In the genomic region with DNA sequence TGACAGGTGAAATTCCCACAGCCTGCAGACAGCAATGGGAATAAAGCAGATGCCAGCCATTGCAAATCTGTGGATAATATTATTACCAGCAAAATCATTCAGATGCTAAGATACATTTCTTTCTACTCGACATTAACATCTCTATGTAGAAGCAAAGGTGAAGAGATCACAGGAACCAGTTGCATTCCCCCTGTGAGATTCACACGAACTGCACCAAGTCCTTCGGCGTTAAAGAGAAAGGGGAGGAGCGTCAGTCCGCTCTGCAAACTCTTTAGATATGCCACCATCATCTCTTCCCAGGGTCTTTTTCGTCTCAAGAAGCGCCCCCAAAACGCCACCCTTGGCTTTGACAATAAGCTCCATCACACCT, we compare ENCODE assay signal across 10 cellular contexts. TPM values are rescaled to one million over a fixed set of nuclear protein-coding genes. Genes with fewer than 3 reads are reported as not detected.
DNase-seq lines count a peak whose midpoint lies in the region; ATAC-seq and TF ChIP-seq lines count a peak whose summit lies in the region.
"Had no signal": no experiment of that assay in that cellular context is flagged by ENCODE, and none has a peak within 500 bp of the region (broad histone marks: within the 10 kb centered on the region; RNA-seq: fewer than 3 reads in every experiment).

No MANE protein-coding gene starts in this region.

- intact Hi-C loops in naive thymus-derived CD4-positive, alpha-beta T cell (cut with micrococcal nuclease): loop anchor here (2.0 kb wide), 2 partner anchors 123 to 367 kb away; partner anchors contain the start of genes LARP7 (in 1 of the 2) and ZGRF1 (in 1 of the 2)

- H3K14ac ChIP-seq in H9 (ENCODE audit: insufficient read depth, low read length): no peak overlapping the region

- CTCF ChIA-PET in naive thymus-derived CD4-positive, alpha-beta T cell (lab: Charles Lee): no interaction called here

- no peak overlapping the region for H2BK20ac ChIP-seq in H9 (ENCODE audit: low read depth, low read length, poor library complexity, severe bottlenecking)

- H3T11ph ChIP-seq in H9 (ENCODE audit: low read length): no peak overlapping the region

- TF ChIP-seq CTCF in H9 (conservative IDR thresholded peaks at IDR 0.05) (no peak), WERI-Rb-1 (IDR thresholded peaks at IDR 0.05; ENCODE audit: low read depth, low read length) (no peak)

- POLR2A ChIA-PET in naive thymus-derived CD4-positive, alpha-beta T cell (lab: Charles Lee): no interaction called here

- H3K9me3 Mint-ChIP-seq in H9: peaks cover 6 to 18% of the 10 kb centered on the region in 2 experiments; a peak in 3 of 5 replicates
- peaks cover 0 to 33% (median 17%) of the 10 kb centered on the region in 11 donors for H3K9me3 Mint-ChIP-seq in naive thymus-derived CD4-positive, alpha-beta T cell

- no peak overlapping the region for H3K18ac ChIP-seq in H9 (ENCODE audit: insufficient read length, low read depth, low read length)

- no peak overlapping the region for H2BK15ac ChIP-seq in H9 (ENCODE audit: low read depth, low read length)

- no peaks in the 10 kb centered on the region for H3K79me2 ChIP-seq in H9 (ENCODE audit: insufficient read depth, low read length)

- peaks cover 99% of the 10 kb centered on the region for H3K27me3 Mint-ChIP-seq in H9 (ENCODE audit: low read depth)
- peaks cover 90 to 97% (median 91%) of the 10 kb centered on the region in 5 donors for H3K27me3 Mint-ChIP-seq in naive thymus-derived CD4-positive, alpha-beta T cell

- H2BK12ac ChIP-seq in H9 (ENCODE audit: insufficient read length, low read depth, low read length): no peak overlapping the region

- no peak overlapping the region for H4K8ac ChIP-seq in H9 (replicated peaks; ENCODE audit: insufficient read length, low read depth, low read length)

- WGBS in H9 (ENCODE audit: extremely low coverage, insufficient read length, low lambda C conversion rate): no CpG with 5 or more reads among the region's 9 CpGs

- no peaks in the 10 kb centered on the region for H4K20me1 ChIP-seq in H9 (ENCODE audit: control insufficient read depth, insufficient read depth, insufficient read length)

- H3K9me3 ChIP-seq in H9 (ENCODE audit: control insufficient read depth, low read depth, low read length) (no peaks in the 10 kb centered on the region), WERI-Rb-1 (ENCODE audit: severe bottlenecking) (no peaks in the 10 kb centered on the region)
- H3K9me3 ChIP-seq in naive thymus-derived CD4-positive, alpha-beta T cell (ENCODE audit: control insufficient read depth in 2 of 3, low read length in 3 of 3): no peaks in the 10 kb centered on the region

- H3K27ac ChIP-seq in H9 (ENCODE audit: insufficient read length, low read depth, low read length): no peak overlapping the region
- no peak overlapping the region for H3K27ac ChIP-seq in WERI-Rb-1
- H3K27ac ChIP-seq in naive thymus-derived CD4-positive, alpha-beta T cell (ENCODE audit: low read depth, low read length): no peak overlapping the region

- H3K27me3 ChIP-seq in H9 (ENCODE audit: insufficient read depth, low read length) (peaks cover 91% of the 10 kb centered on the region), WERI-Rb-1 (ENCODE audit: insufficient read depth, low read depth, severe bottlenecking) (peaks cover 97% of the 10 kb centered on the region)
- peaks cover 12 to 69% of the 10 kb centered on the region in 2 donors for H3K27me3 ChIP-seq in naive thymus-derived CD4-positive, alpha-beta T cell (ENCODE audit: control insufficient read depth in 2 of 2, insufficient read depth in 2 of 2, low read length in 2 of 2)

- H3K4ac ChIP-seq in H9 (ENCODE audit: low read depth, low read length): no peak overlapping the region

- H3K79me1 ChIP-seq in H9 (ENCODE audit: insufficient read depth, low read depth, low read length, poor library complexity, severe bottlenecking): no peaks in the 10 kb centered on the region

- H3K4me3 ChIP-seq in WERI-Rb-1 (ENCODE audit: low read depth, low read length): peak overlapping the region; percentile 45; the same call in 1 of the 2 replicates
- no peak overlapping the region for H3K4me3 ChIP-seq in naive thymus-derived CD4-positive, alpha-beta T cell (ENCODE audit: low read length)

- H3K9ac ChIP-seq in H9 (ENCODE audit: extremely low read depth, insufficient read length, low read length): no peak overlapping the region

- H2BK120ac ChIP-seq in H9 (ENCODE audit: low read depth, low read length, poor library complexity, severe bottlenecking): no peak overlapping the region

- H2BK5ac ChIP-seq in H9 (ENCODE audit: insufficient read length, low read length): no peak overlapping the region

- peaks cover 37% of the 10 kb centered on the region for H3K23me2 ChIP-seq in H9 (ENCODE audit: insufficient read length, low read depth, low read length, poor library complexity, severe bottlenecking)

- peaks cover 47 to 64% of the 10 kb centered on the region in 2 experiments for H3K4me1 Mint-ChIP-seq in H9
- peaks cover 42 to 70% (median 64%) of the 10 kb centered on the region in 7 donors for H3K4me1 Mint-ChIP-seq in naive thymus-derived CD4-positive, alpha-beta T cell

- H4K5ac ChIP-seq in H9 (ENCODE audit: insufficient read length, low read depth, low read length): no peak overlapping the region

- no peak for ATAC-seq in naive thymus-derived CD4-positive, alpha-beta T cell
- no peak for ATAC-seq in HG03025 (IDR thresholded peaks at IDR 0.05; ENCODE audit: low FRiP score, unreplicated experiment)

- H2AK5ac ChIP-seq in H9 (ENCODE audit: insufficient read length, low read length): no peak overlapping the region

- DNase-seq in DMS53 (lab: John Stamatoyannopoulos, UW): peak; percentile 28
- DNase-seq in DMS53 treated with DMSO at 0.1 percent for 48 hours (lab: John Stamatoyannopoulos, UW; ENCODE audit: unreplicated experiment): no peak
- DNase-seq in H9: peak; percentile 56
- no peak for DNase-seq in WERI-Rb-1
- no peak for DNase-seq in naive thymus-derived CD4-positive, alpha-beta T cell
- no peak for DNase-seq in HuH-7 (ENCODE audit: low spot score)
- DNase-seq in GM03348 (ENCODE audit: low spot score): no peak
- DNase-seq: activated naive CD4-positive, alpha-beta T cell had no signal

- H3K36me3 Mint-ChIP-seq in H9 (ENCODE audit: insufficient read depth in 1 of 3, low read depth in 3 of 3): peaks cover 0 to 4% (median 0%) of the 10 kb centered on the region in 3 experiments; a peak in 2 of 7 replicates
- peaks cover 0 to 6% (median 2%) of the 10 kb centered on the region in 5 donors for H3K36me3 Mint-ChIP-seq in naive thymus-derived CD4-positive, alpha-beta T cell

- no peak overlapping the region for H3K56ac ChIP-seq in H9 (ENCODE audit: insufficient read length, low read depth, low read length)

- H3K4me3 Mint-ChIP-seq in H9: peak overlapping the region; percentile 71 to 90
- H3K4me3 Mint-ChIP-seq in naive thymus-derived CD4-positive, alpha-beta T cell: peak overlapping the region; percentile 64 to 99 (median 87)

- peak overlapping the region; percentile 88 for H3K4me2 ChIP-seq in H9 (ENCODE audit: insufficient read depth, insufficient read length, low read length)

- no peak overlapping the region for H2AFZ ChIP-seq in H9 (ENCODE audit: low read length)

- no peak overlapping the region for H4K91ac ChIP-seq in H9 (ENCODE audit: insufficient read length, low read depth, low read length)

- no peaks in the 10 kb centered on the region for H3K36me3 ChIP-seq in WERI-Rb-1
- no peaks in the 10 kb centered on the region for H3K36me3 ChIP-seq in naive thymus-derived CD4-positive, alpha-beta T cell (ENCODE audit: control insufficient read depth in 2 of 3, insufficient read depth in 3 of 3, low read length in 3 of 3)

- H3K4me1 ChIP-seq in H9 (ENCODE audit: insufficient read depth, low read length): 0 out of 2 replicates have a peak, but pooled peaks cover 5% of the 10 kb centered on the region
- H3K4me1 ChIP-seq in naive thymus-derived CD4-positive, alpha-beta T cell (ENCODE audit: control insufficient read depth in 2 of 2, insufficient read depth in 2 of 2, low read length in 2 of 2): peaks cover 17 to 51% of the 10 kb centered on the region in 2 donors

- no peak overlapping the region for H3K23ac ChIP-seq in H9 (ENCODE audit: insufficient read length, low read depth, low read length)

- peak overlapping the region in 1 of 3 experiments; percentile 9; a peak in 1 of 7 replicates for H3K27ac Mint-ChIP-seq in H9
- peak overlapping the region in 1 of 9 donors; percentile 53 for H3K27ac Mint-ChIP-seq in naive thymus-derived CD4-positive, alpha-beta T cell

RNA-seq across cellular contexts. Expression of gene NEUROG2, which starts 1.9 kb away (rescaled TPM):
- total RNA-seq in H9 (2021): not detected in 2 replicates
- total RNA-seq in naive thymus-derived CD4-positive, alpha-beta T cell: under 1 TPM in 1 of 5 experiments, not detected in 4; 0.10 TPM
- not detected for polyA plus RNA-seq in naive thymus-derived CD4-positive, alpha-beta T cell
- total RNA-seq: A172 had no signal

Comparison
In these comparisons a context has a peak if more than half of its experiments do, and no peak if none do; other contexts are left out.
1. DNase-seq: peak in DMS53 (single experiment) and H9 (single experiment); none in DMS53 treated with DMSO at 0.1 percent for 48 hours (single experiment), WERI-Rb-1 (single experiment), naive thymus-derived CD4-positive, alpha-beta T cell (0 of 9), HuH-7 (single experiment) and GM03348 (single experiment).